Comparison of ENCODE assay signal across 8 cellular contexts in genomic region chr11:125345706-125346561, GRCh38.
DNase-seq lines count a peak whose midpoint lies in the region; ATAC-seq and TF ChIP-seq lines count a peak whose summit lies in the region.

No MANE protein-coding gene starts in this region.

- no TSS peak for BruUV-seq in OCI-LY7 (replicated peaks; lab: Mats Ljungman, UMichigan)

- H3K4me1 ChIP-seq in OCI-LY7 (ENCODE audit: insufficient read depth, low read length, poor library complexity, severe bottlenecking), result no peaks in the 10 kb centered on the region

- no peak overlapping the region for H3K4me3 Mint-ChIP-seq in HFFc6

- H3K36me3 ChIP-seq in OCI-LY7 (ENCODE audit: insufficient read depth, low read length), result no peaks in the 10 kb centered on the region

- H3K4me2 ChIP-seq in OCI-LY7 (ENCODE audit: low read length), result no peak overlapping the region

- peak; percentile 46 to 64 for ATAC-seq in activated naive CD4-positive, alpha-beta T cell treated with anti-CD3 and anti-CD28 coated beads, Interleukin-2, amount 50 U/mL, for 72 hours
- ATAC-seq in HG03280 (IDR thresholded peaks at IDR 0.05; ENCODE audit: unreplicated experiment) (no peak), GM18873 (IDR thresholded peaks at IDR 0.05; ENCODE audit: low FRiP score, unreplicated experiment) (no peak)

- H3K4me1 Mint-ChIP-seq in HFFc6 (ENCODE audit: low read depth), result peaks cover 17% of the 10 kb centered on the region

- no peaks in the 10 kb centered on the region for H3K36me3 Mint-ChIP-seq in HFFc6 (ENCODE audit: low read depth)
- H3K36me3 Mint-ChIP-seq in activated naive CD4-positive, alpha-beta T cell treated with anti-CD3 and anti-CD28 coated beads, Interleukin-2, amount 50 U/mL, for 72 hours, result no peaks in the 10 kb centered on the region

- H3K9me2 ChIP-seq in OCI-LY7 (ENCODE audit: insufficient read depth, low read length), result no peaks in the 10 kb centered on the region

- H3K4me3 ChIP-seq in OCI-LY7 (ENCODE audit: low read depth, low read length, poor library complexity, severe bottlenecking), result no peak overlapping the region

- no peak overlapping the region for H2AFZ ChIP-seq in OCI-LY7 (ENCODE audit: low read length)

- H4K20me1 ChIP-seq in OCI-LY7 (ENCODE audit: insufficient read depth, low read length), result no peaks in the 10 kb centered on the region

- CTCF ChIA-PET in OCI-LY7 (lab: Charles Lee; ENCODE audit: unreplicated experiment), result interaction anchor here (1.3 to 1.4 kb wide), 2 partner anchors 10 to 42 kb away, joined by 3 read pairs; no protein-coding TSS in a partner anchor

- intact Hi-C loops in OCI-LY7 (cut with micrococcal nuclease; ENCODE audit: unreplicated experiment) (no loop called here), head of caudate nucleus (cut with DNase I) (loop anchor here (5.0 kb wide), 2 partner anchors 179 to 384 kb away; no protein-coding TSS in a partner anchor)

- H3K79me2 ChIP-seq in OCI-LY7 (ENCODE audit: insufficient read depth, low read depth, low read length), result no peaks in the 10 kb centered on the region

- POLR2A ChIA-PET in OCI-LY7 (lab: Charles Lee), result interaction anchor here (0.6 kb wide), 1 partner anchor 285 kb away, joined by 3 read pairs; no protein-coding TSS in a partner anchor

- peaks cover 17% of the 10 kb centered on the region for H3K27me3 Mint-ChIP-seq in HFFc6 (ENCODE audit: insufficient read depth)

- no peak overlapping the region for H3K27ac ChIP-seq in OCI-LY7 (ENCODE audit: low read depth, low read length, poor library complexity, severe bottlenecking)

- DNase-seq in DMS 273 treated with DMSO at 0.1 percent for 48 hours (lab: John Stamatoyannopoulos, UW), result peak; percentile 6
- peak; percentile 13 for DNase-seq in HFFc6
- DNase-seq in OCI-LY7 (ENCODE audit: low spot score), result peak; percentile 28
- peak in 1 of 2 donors; percentile 59 for DNase-seq in activated naive CD4-positive, alpha-beta T cell treated with anti-CD3 and anti-CD28 coated beads, Interleukin-2, amount 50 U/mL, for 72 hours (ENCODE audit: low spot score in 2 of 2)
- DNase-seq in head of caudate nucleus, result peak; percentile 37 to 91 (median 78)
- peak; percentile 62 for DNase-seq in pons (ENCODE audit: low spot score)

- no peaks in the 10 kb centered on the region for H3K9me3 Mint-ChIP-seq in HFFc6
- no peaks in the 10 kb centered on the region for H3K9me3 Mint-ChIP-seq in activated naive CD4-positive, alpha-beta T cell treated with anti-CD3 and anti-CD28 coated beads, Interleukin-2, amount 50 U/mL, for 72 hours

- peak; percentile 94 for TF ChIP-seq CTCF in HFFc6 (IDR thresholded peaks at IDR 0.05)
- TF ChIP-seq CTCF in OCI-LY7 (conservative IDR thresholded peaks at IDR 0.05; ENCODE audit: low read length), result peak; percentile 90

- H3K27ac Mint-ChIP-seq in HFFc6, result no peak overlapping the region
- no peak overlapping the region for H3K27ac Mint-ChIP-seq in activated naive CD4-positive, alpha-beta T cell treated with anti-CD3 and anti-CD28 coated beads, Interleukin-2, amount 50 U/mL, for 72 hours

- no peaks in the 10 kb centered on the region for H3K9me3 ChIP-seq in OCI-LY7 (ENCODE audit: low read length)

Comparison
In these comparisons a context has a peak if more than half of its experiments do, and no peak if none do; other contexts are left out.
1. ATAC-seq: peak in activated naive CD4-positive, alpha-beta T cell treated with anti-CD3 and anti-CD28 coated beads, Interleukin-2, amount 50 U/mL, for 72 hours (2 of 2); none in HG03280 (single experiment) and GM18873 (single experiment).